ENCODE assay signal across 3 cellular contexts in genomic region chr11:74559934-74560309, GRCh38.
TF ChIP-seq lines count a peak whose summit lies in the region.

No MANE protein-coding gene starts in this region.

TF ChIP-seq in A549, 52 proteins besides CTCF, POLR2A, EP300 and RAD21:
- TF ChIP-seq SREBF2 (IDR thresholded peaks at IDR 0.05) (no peak), JUNB (IDR thresholded peaks at IDR 0.05) (no peak), GATA3 (IDR thresholded peaks at IDR 0.05; ENCODE audit: borderline replicate concordance) (no peak), USF2 (IDR thresholded peaks at IDR 0.05) (no peak), HOXB13 (CRISPR knock-in tag; IDR thresholded peaks at IDR 0.05; ENCODE audit: low read depth) (no peak), CHD4 (IDR thresholded peaks at IDR 0.05; ENCODE audit: borderline replicate concordance) (no peak), TP53 (CRISPR knock-in tag; IDR thresholded peaks at IDR 0.05) (no peak)

TF ChIP-seq in IMR-90, 13 proteins besides CTCF, POLR2A, EP300 and RAD21:
- TF ChIP-seq BHLHE40 (IDR thresholded peaks at IDR 0.05; ENCODE audit: low read depth, low read length) (no peak), RFX5 (IDR thresholded peaks at IDR 0.05; ENCODE audit: low read depth, low read length) (no peak), CEBPB (IDR thresholded peaks at IDR 0.05; ENCODE audit: low read depth, low read length) (no peak), MXI1 (IDR thresholded peaks at IDR 0.05; ENCODE audit: borderline replicate concordance, low read depth, low read length) (no peak), CHD1 (IDR thresholded peaks at IDR 0.05; ENCODE audit: low read depth, low read length) (no peak), MAFK (IDR thresholded peaks at IDR 0.05; ENCODE audit: low read depth, low read length) (no peak), MAZ (IDR thresholded peaks at IDR 0.05; ENCODE audit: borderline replicate concordance, low read depth, low read length) (no peak), RCOR1 (IDR thresholded peaks at IDR 0.05; ENCODE audit: insufficient replicate concordance, low read length) (no peak), USF2 (IDR thresholded peaks at IDR 0.05; ENCODE audit: low read depth, low read length) (no peak), FOS (IDR thresholded peaks at IDR 0.05; ENCODE audit: low read depth, low read length) (no peak)

TF ChIP-seq in HepG2, 621 proteins besides CTCF, POLR2A, EP300 and RAD21:
- no peak for TF ChIP-seq ZNF580 (CRISPR knock-in tag; IDR thresholded peaks at IDR 0.05; ENCODE audit: borderline replicate concordance, low read depth)
- TF ChIP-seq HNF4G (IDR thresholded peaks at IDR 0.05; ENCODE audit: borderline replicate concordance, low read depth, low read length) = no peak
- TF ChIP-seq HNF4G (CRISPR knock-in tag; IDR thresholded peaks at IDR 0.05; ENCODE audit: borderline replicate concordance, low read depth) = 0 out of 2 replicates have a peak, but pooled peaks have one; percentile 5
- TF ChIP-seq SOX6 (IDR thresholded peaks at IDR 0.05) = no peak
- peak; percentile 3; the same call in 1 of the 2 replicates for TF ChIP-seq SOX6 (CRISPR knock-in tag; IDR thresholded peaks at IDR 0.05)
- no peak for TF ChIP-seq GABPA (IDR thresholded peaks at IDR 0.05; ENCODE audit: low read depth, low read length)
- TF ChIP-seq GABPA (CRISPR knock-in tag; IDR thresholded peaks at IDR 0.05; ENCODE audit: low read depth) = peak; percentile 1; the same call in 1 of the 2 replicates
- TF ChIP-seq ZNF484 (CRISPR knock-in tag; IDR thresholded peaks at IDR 0.05; ENCODE audit: borderline replicate concordance, low read depth) = no peak
- TF ChIP-seq ZNF205 (CRISPR knock-in tag; IDR thresholded peaks at IDR 0.05) = 0 out of 2 replicates have a peak, but pooled peaks have one; percentile 3
- 0 out of 2 replicates have a peak, but pooled peaks have one; percentile 8 for TF ChIP-seq DRAP1 (CRISPR knock-in tag; IDR thresholded peaks at IDR 0.05)
- TF ChIP-seq HMG20A (CRISPR knock-in tag; IDR thresholded peaks at IDR 0.05; ENCODE audit: borderline replicate concordance) = 0 out of 2 replicates have a peak, but pooled peaks have one; percentile 3
- 0 out of 2 replicates have a peak, but pooled peaks have one; percentile 4 for TF ChIP-seq IKZF5 (CRISPR knock-in tag; IDR thresholded peaks at IDR 0.05)
- TF ChIP-seq ZNF34 (CRISPR knock-in tag; IDR thresholded peaks at IDR 0.05; ENCODE audit: borderline replicate concordance) = no peak
- TF ChIP-seq ZNF362 (CRISPR knock-in tag; IDR thresholded peaks at IDR 0.05; ENCODE audit: borderline replicate concordance) = no peak
- TF ChIP-seq ZNF605 (CRISPR knock-in tag; IDR thresholded peaks at IDR 0.05) = 0 out of 2 replicates have a peak, but pooled peaks have one; percentile 6
- TF ChIP-seq IRF2 (CRISPR knock-in tag; IDR thresholded peaks at IDR 0.05) = 0 out of 2 replicates have a peak, but pooled peaks have one; percentile 2
